In genomic region chr1:152110860-152111514, GRCh38 we compare ENCODE assay signal across 8 cellular contexts. TPM values are rescaled to one million over a fixed set of nuclear protein-coding genes. Genes with fewer than 3 reads are reported as not detected.
DNase-seq lines count a peak whose midpoint lies in the region; TF ChIP-seq lines count a peak whose summit lies in the region.

No MANE protein-coding gene starts in this region.

- intact Hi-C loops in tibial artery (cut with DNase I; ENCODE audit: low total_unique reads) = no loop called here

- H3K9me3 ChIP-seq in BE2C (no peaks in the 10 kb centered on the region), mesodermal cell (ENCODE audit: control insufficient read depth, low read length) (peaks cover 26% of the 10 kb centered on the region), tibial artery (peaks cover 0 to 12% (median 12%) of the 10 kb centered on the region in 3 donors)

- DNase-seq in BE2C = peak; percentile 33
- DNase-seq in H7 = peak; percentile 61
- DNase-seq in SK-MEL-5 (ENCODE audit: low read depth, low spot score) = peak; percentile 35
- DNase-seq in ecto neural progenitor cell (ENCODE audit: low spot score) = peak; percentile 67
- no peak for DNase-seq in tibial artery
- no peak for DNase-seq in NCI-H187 treated with DMSO at 0.1 percent for 48 hours (lab: John Stamatoyannopoulos, UW)
- DNase-seq in COR-L47 (lab: John Stamatoyannopoulos, UW) = no peak

- 12 to 15% methylated on average over 60 of the region's 60 CpGs for WGBS in mesodermal cell (ENCODE audit: insufficient coverage in 2 of 2), 2 experiments

- H3K4me1 ChIP-seq in BE2C (no peaks in the 10 kb centered on the region), mesodermal cell (ENCODE audit: control insufficient read depth, insufficient read depth, low read length, poor library complexity, severe bottlenecking) (no peaks in the 10 kb centered on the region), tibial artery (peaks cover 0 to 47% (median 34%) of the 10 kb centered on the region in 4 donors)

- H3K4me3 ChIP-seq in BE2C (ENCODE audit: low read depth, low read length) (peak overlapping the region; percentile 24), H7 (ENCODE audit: insufficient read depth, low read depth, low read length) (no peak overlapping the region; the same call in 1 of the 2 replicates), mesodermal cell (ENCODE audit: extremely low read depth, insufficient read depth, low read length, poor library complexity, severe bottlenecking) (peak overlapping the region; percentile 34), tibial artery (peak overlapping the region; percentile 46 to 58)

- in situ Hi-C loops in SK-MEL-5 (cut with HindIII; ENCODE audit: low pct_unique_long_range_greater_than_20kb, low sequenced_read_pairs) = no loop called here

- H3K27ac ChIP-seq in mesodermal cell (ENCODE audit: low read depth, low read length, severe bottlenecking) (no peak overlapping the region), tibial artery (no peak overlapping the region)

- H3K36me3 ChIP-seq in BE2C (no peaks in the 10 kb centered on the region), H7 (replicated peaks; ENCODE audit: control insufficient read depth, insufficient read depth, low read length) (no peaks in the 10 kb centered on the region), mesodermal cell (ENCODE audit: control insufficient read depth, insufficient read depth, low read length) (no peaks in the 10 kb centered on the region), tibial artery (no peaks in the 10 kb centered on the region)

- H3K27me3 ChIP-seq in BE2C = peaks cover 79% of the 10 kb centered on the region
- H3K27me3 ChIP-seq in H7 (ENCODE audit: control insufficient read depth, insufficient read depth, low read length) = peaks cover 79% of the 10 kb centered on the region
- H3K27me3 ChIP-seq in tibial artery = peaks cover 0 to 76% of the 10 kb centered on the region in 2 donors

- no peak for TF ChIP-seq CTCF in BE2C (IDR thresholded peaks at IDR 0.05; ENCODE audit: low read depth, low read length)
- TF ChIP-seq CTCF in tibial artery (IDR thresholded peaks at IDR 0.05) = no peak

RNA-seq across cellular contexts. Expression of gene TCHH, which starts 4.3 kb away (rescaled TPM):
- polyA plus RNA-seq in BE2C (2012; ENCODE audit: insufficient read depth, insufficient read length, low read depth) = not detected
- total RNA-seq in H7 (2014; rRNA removed; shearing (Covaris generic)) = not detected in 2 replicates
- 0.05 and 0.27 TPM in 2 replicates for total RNA-seq in SK-MEL-5 (2014; rRNA removed; shearing (Covaris generic))
- polyA plus RNA-seq in SK-MEL-5 (2015; cell fraction: cytosol; rRNA removed) = 0.20 and 0.43 TPM in 2 replicates
- 0.35 TPM in 1 of 2 replicates, not detected in the other for polyA plus RNA-seq in SK-MEL-5 (2015; cell fraction: nucleus; rRNA removed)
- polyA plus RNA-seq in mesodermal cell (2013, experiment 1 of 2) = not detected
- polyA plus RNA-seq in mesodermal cell (2013, experiment 2 of 2) = 0.05 TPM

RNA-seq across cellular contexts. Expression of gene TCHHL1, which starts 22.1 kb away (rescaled TPM):
- polyA plus RNA-seq in BE2C (2012; ENCODE audit: insufficient read depth, insufficient read length, low read depth) = not detected
- total RNA-seq in H7 (2014; rRNA removed; shearing (Covaris generic)) = not detected in 2 replicates
- total RNA-seq in SK-MEL-5 (2014; rRNA removed; shearing (Covaris generic)) = not detected in 2 replicates
- polyA plus RNA-seq in SK-MEL-5 (2015; cell fraction: cytosol; rRNA removed) = not detected in 2 replicates
- polyA plus RNA-seq in SK-MEL-5 (2015; cell fraction: nucleus; rRNA removed) = not detected in 2 replicates
- not detected for polyA plus RNA-seq in mesodermal cell (2013, experiment 1 of 2)
- polyA plus RNA-seq in mesodermal cell (2013, experiment 2 of 2) = not detected

RNA-seq across cellular contexts. Expression of gene RPTN, which starts 48.0 kb away (rescaled TPM):
- not detected for polyA plus RNA-seq in BE2C (2012; ENCODE audit: insufficient read depth, insufficient read length, low read depth)
- not detected in 2 replicates for total RNA-seq in H7 (2014; rRNA removed; shearing (Covaris generic))
- total RNA-seq in SK-MEL-5 (2014; rRNA removed; shearing (Covaris generic)) = not detected in 2 replicates
- not detected in 2 replicates for polyA plus RNA-seq in SK-MEL-5 (2015; cell fraction: cytosol; rRNA removed)
- not detected in 2 replicates for polyA plus RNA-seq in SK-MEL-5 (2015; cell fraction: nucleus; rRNA removed)
- not detected for polyA plus RNA-seq in mesodermal cell (2013, experiment 1 of 2)
- not detected for polyA plus RNA-seq in mesodermal cell (2013, experiment 2 of 2)

Comparison
In these comparisons a context has a peak if more than half of its experiments do, and no peak if none do; other contexts are left out.
1. DNase-seq: peak in BE2C (single experiment), H7 (single experiment), SK-MEL-5 (single experiment) and ecto neural progenitor cell (single experiment); none in tibial artery (0 of 2), NCI-H187 treated with DMSO at 0.1 percent for 48 hours (single experiment) and COR-L47 (single experiment).